Comparison of ENCODE assay signal across 6 cellular contexts in genomic region chr20:36206068-36206467, GRCh38.
"Had no signal": no experiment of that assay in that cellular context is flagged by ENCODE, and none has a peak within 500 bp of the region (broad histone marks: within the 10 kb centered on the region; RNA-seq: fewer than 3 reads in every experiment).

No MANE protein-coding gene starts in this region.

- H3K4me3 ChIP-seq: GM23338 had no signal

- DNase-seq: H9, HCEC 1CT had no signal

- H3K9me3 Mint-ChIP-seq: GM23338, H9, IgD-negative memory B cell had no signal

- H3K4me2 ChIP-seq: GM23338 had no signal

- H3K4me3 Mint-ChIP-seq: GM23338, H9 had no signal

- ATAC-seq: GM23338, HepG2 had no signal

- H2AFZ ChIP-seq: GM23338 had no signal

- H3K36me3 Mint-ChIP-seq: IgD-negative memory B cell had no signal

- H3K27ac ChIP-seq: HL-60 had no signal

- H3K27ac Mint-ChIP-seq: GM23338, H9, IgD-negative memory B cell had no signal
